11 cellular contexts compared by ENCODE assay signal in genomic region chr5:150428106-150428876, GRCh38. TPM values are rescaled to one million over a fixed set of nuclear protein-coding genes. Genes with fewer than 3 reads are reported as not detected.
A peak's percentile ranks its signal among the peaks of the same experiment; 100 is the strongest.
DNase-seq lines count a peak whose midpoint lies in the region; ATAC-seq, FAIRE-seq and TF ChIP-seq lines count a peak whose summit lies in the region.
"Had no signal": no experiment of that assay in that cellular context is flagged by ENCODE, and none has a peak within 500 bp of the region (broad histone marks: within the 10 kb centered on the region; RNA-seq: fewer than 3 reads in every experiment).

No MANE protein-coding gene starts in this region.

- H3K4me1 Mint-ChIP-seq in activated T-helper 1 cell treated with anti-CD3 and anti-CD28 coated beads, Interleukin-12 subunit alpha, Interleukin-12 subunit beta, Interleukin-2, Interleukin-4 antibody, amounts not matched to agents 30 ng/mL and 10 ng/mL and 1 ng/mL, durations not matched to agents 14 hours and 24 hours and 36 hours (ENCODE audit: low read depth): no peaks in the 10 kb centered on the region

- BruUV-seq in K562 (replicated peaks; lab: Mats Ljungman, UMichigan): no TSS peak

- peak overlapping the region; percentile 46 for H2AFZ ChIP-seq in K562 (ENCODE audit: low read depth, low read length)

- H4K20me1 ChIP-seq in K562 (replicated peaks; ENCODE audit: control insufficient read depth, insufficient read depth, low read length): no peaks in the 10 kb centered on the region

- peak; percentile 46 for FAIRE-seq in K562 (lab: Jason Lieb, UNC)
- FAIRE-seq: islet of Langerhans had no signal

- no peak overlapping the region for H3K27ac Mint-ChIP-seq in activated T-helper 1 cell treated with anti-CD3 and anti-CD28 coated beads, Interleukin-12 subunit alpha, Interleukin-12 subunit beta, Interleukin-2, Interleukin-4 antibody, amounts not matched to agents 30 ng/mL and 10 ng/mL and 1 ng/mL, durations not matched to agents 14 hours and 24 hours and 36 hours

- 12% methylated on average over 18 of the region's 18 CpGs for WGBS in K562 (ENCODE audit: insufficient coverage, low coverage, missing lambda C conversion rate)

- peak overlapping the region; percentile 38; the same call in 1 of the 2 replicates for H3K4me2 ChIP-seq in K562 (ENCODE audit: insufficient read depth, low read length)

- DNase-seq in CD1c-positive myeloid dendritic cell (ENCODE audit: extremely low spot score): peak; percentile 51
- DNase-seq in K562 (ENCODE audit: extremely low read depth in 1 of 4, low spot score in 3 of 4): peak in 3 of 4 experiments; percentile 44 to 72 (median 59)
- DNase-seq in hepatic stellate cell (ENCODE audit: low spot score): peak; percentile 49
- DNase-seq in pons (ENCODE audit: low spot score): peak; percentile 65
- DNase-seq in activated T-helper 1 cell treated with anti-CD3 and anti-CD28 coated beads, Interleukin-12 subunit alpha, Interleukin-12 subunit beta, Interleukin-2, Interleukin-4 antibody, amounts not matched to agents 30 ng/mL and 10 ng/mL and 1 ng/mL, durations not matched to agents 14 hours and 24 hours and 36 hours (ENCODE audit: low spot score): no peak
- no peak for DNase-seq in GF-D8 (lab: John Stamatoyannopoulos, UW)
- DNase-seq in coronary artery (ENCODE audit: low spot score): no peak
- DNase-seq: Karpas-422 had no signal

- H3K27me3 Mint-ChIP-seq in activated T-helper 1 cell treated with anti-CD3 and anti-CD28 coated beads, Interleukin-12 subunit alpha, Interleukin-12 subunit beta, Interleukin-2, Interleukin-4 antibody, amounts not matched to agents 30 ng/mL and 10 ng/mL and 1 ng/mL, durations not matched to agents 14 hours and 24 hours and 36 hours (ENCODE audit: insufficient read depth): peaks cover 8% of the 10 kb centered on the region

- peak overlapping the region in 1 of 2 experiments; percentile 82; a peak in 2 of 4 replicates for H3K9ac ChIP-seq in K562 (ENCODE audit: insufficient read depth in 1 of 2, low read depth in 2 of 2, low read length in 2 of 2)

- no peak for TF ChIP-seq EP300 in K562 (IDR thresholded peaks at IDR 0.05; ENCODE audit: low read length)

- intact Hi-C loops in K562 (cut with micrococcal nuclease): no loop called here
- intact Hi-C loops in activated T-helper 1 cell treated with anti-CD3 and anti-CD28 coated beads, Interleukin-12 subunit alpha, Interleukin-12 subunit beta, Interleukin-2, Interleukin-4 antibody, amounts not matched to agents 30 ng/mL and 10 ng/mL and 1 ng/mL, durations not matched to agents 14 hours and 24 hours and 36 hours (cut with micrococcal nuclease): no loop called here

- TF ChIP-seq RAD21 in K562 (CRISPR knock-in tag; conservative IDR thresholded peaks at IDR 0.05 in 1 of 2, IDR thresholded peaks at IDR 0.05 in 1 of 2): no peak

- in situ Hi-C loops in K562 (cut with MboI): no loop called here

- H3K9me3 ChIP-seq in K562 (replicated peaks; ENCODE audit: control insufficient read depth, insufficient read depth, low read depth, low read length): no peaks in the 10 kb centered on the region
- H3K9me3 ChIP-seq: ascending aorta had no signal

- H3K4me3 Mint-ChIP-seq in activated T-helper 1 cell treated with anti-CD3 and anti-CD28 coated beads, Interleukin-12 subunit alpha, Interleukin-12 subunit beta, Interleukin-2, Interleukin-4 antibody, amounts not matched to agents 30 ng/mL and 10 ng/mL and 1 ng/mL, durations not matched to agents 14 hours and 24 hours and 36 hours: no peak overlapping the region

- H3K79me2 ChIP-seq in K562 (ENCODE audit: control insufficient read depth, insufficient read depth, low read length): no peaks in the 10 kb centered on the region

- peaks cover 8 to 19% of the 10 kb centered on the region in 2 experiments; a peak in 4 of 5 replicates for H3K4me1 ChIP-seq in K562 (replicated peaks in 1 of 2; ENCODE audit: control insufficient read depth in 2 of 2, insufficient read depth in 2 of 2, low read length in 2 of 2)
- H3K4me1 ChIP-seq: ascending aorta had no signal

- ATAC-seq in K562 (peak; percentile 73), HG02884 (IDR thresholded peaks at IDR 0.05; ENCODE audit: unreplicated experiment) (no peak)

- H3K4me3 ChIP-seq in K562: no peak overlapping the region
- no peak overlapping the region for H3K4me3 ChIP-seq in coronary artery
- H3K4me3 ChIP-seq: ascending aorta had no signal

- H3K36me3 Mint-ChIP-seq in activated T-helper 1 cell treated with anti-CD3 and anti-CD28 coated beads, Interleukin-12 subunit alpha, Interleukin-12 subunit beta, Interleukin-2, Interleukin-4 antibody, amounts not matched to agents 30 ng/mL and 10 ng/mL and 1 ng/mL, durations not matched to agents 14 hours and 24 hours and 36 hours (ENCODE audit: low read depth): no peaks in the 10 kb centered on the region

- CTCF ChIA-PET in K562 (lab: Yijun Ruan, JAX; ENCODE audit: low intra/inter-chr PET ratio): no interaction called here

- H3K9me1 ChIP-seq in K562 (ENCODE audit: control insufficient read depth, insufficient read depth, low read length): no peaks in the 10 kb centered on the region

- TF ChIP-seq CTCF in K562 (IDR thresholded peaks at IDR 0.05 in 2 of 3, conservative IDR thresholded peaks at IDR 0.05 in 1 of 3; ENCODE audit: insufficient read depth in 2 of 3, low read depth in 1 of 3, low read length in 3 of 3) (no peak), coronary artery (IDR thresholded peaks at IDR 0.05) (no peak)

- peaks cover 3 to 23% of the 10 kb centered on the region in 2 experiments; a peak in 4 of 5 replicates for H3K27me3 ChIP-seq in K562 (ENCODE audit: control insufficient read depth in 2 of 2, insufficient read depth in 2 of 2, low read length in 2 of 2)
- H3K27me3 ChIP-seq: ascending aorta had no signal

- POLR2A ChIA-PET in K562 (lab: Yijun Ruan, JAX): interaction anchor here (0.7 to 1.4 kb wide), 2 partner anchors 16 to 88 kb away, joined by 3 to 4 read pairs; no protein-coding TSS in a partner anchor

- H3K36me3 ChIP-seq in K562 (ENCODE audit: control insufficient read depth, insufficient read depth, low read length): no peaks in the 10 kb centered on the region
- H3K36me3 ChIP-seq: ascending aorta had no signal

- H3K27ac ChIP-seq in K562 (ENCODE audit: extremely low read depth, low read depth, low read length) (no peak overlapping the region), coronary artery (peak overlapping the region in 1 of 2 donors; percentile 5)
- H3K27ac ChIP-seq: ascending aorta had no signal

- no peaks in the 10 kb centered on the region for H3K9me3 Mint-ChIP-seq in activated T-helper 1 cell treated with anti-CD3 and anti-CD28 coated beads, Interleukin-12 subunit alpha, Interleukin-12 subunit beta, Interleukin-2, Interleukin-4 antibody, amounts not matched to agents 30 ng/mL and 10 ng/mL and 1 ng/mL, durations not matched to agents 14 hours and 24 hours and 36 hours

- no peak for TF ChIP-seq POLR2A in K562 (conservative IDR thresholded peaks at IDR 0.05)

TF ChIP-seq in K562, 482 proteins besides CTCF, POLR2A, EP300 and RAD21 (continues in another document):
- TF ChIP-seq CEBPB (tag; IDR thresholded peaks at IDR 0.05) (no peak), ZNF766 (CRISPR knock-in tag; conservative IDR thresholded peaks at IDR 0.05) (no peak), ZNF311 (CRISPR knock-in tag; IDR thresholded peaks at IDR 0.05) (no peak)

RNA-seq across cellular contexts. Expression of gene CD74, which starts 15.6 kb away (rescaled TPM):
- total RNA-seq in K562 (2011; cell fraction: chromatin; rRNA removed; ENCODE audit: low replicate concordance): not detected in 2 replicates
- not detected in 2 replicates for total RNA-seq in K562 (2011; cell fraction: nucleolus; rRNA removed)
- total RNA-seq in K562 (2011; cell fraction: nucleoplasm; rRNA removed): not detected in 2 replicates
- total RNA-seq in K562 (2014; rRNA removed) (1.00 and 1.1 TPM in 2 replicates), K562 (2014; rRNA removed; fragmentation: Illumina TruSeq; extraction: Trizol) (0.18 TPM in 1 of 2 replicates, not detected in the other), K562 (2015; rRNA removed; fragmentation: Illumina TruSeq; extraction: Trizol) (0.65 and 0.87 TPM in 2 replicates), K562 (2021) (4.8 and 6.0 TPM in 2 replicates)
- polyA plus RNA-seq in K562 (2011; rRNA removed) (0.07 and 0.22 TPM in 2 replicates), K562 (2014; fragmentation: Illumina TruSeq; extraction: Trizol) (0.40 and 1.1 TPM in 2 replicates), K562 (2014; fragmentation: Nextera tagmentation; extraction: Ambion mirVana) (under 1 TPM; 0.21 to 0.24 TPM), K562 (2014; rRNA removed) (0.32 and 1.9 TPM in 2 replicates)
- polyA plus RNA-seq in K562 (2011; cell fraction: cytosol; rRNA removed): 0.22 and 0.27 TPM in 2 replicates
- polyA plus RNA-seq in K562 (2011; cell fraction: nucleus; rRNA removed): 0.23 TPM in 1 of 2 replicates, not detected in the other
- polyA plus RNA-seq in K562 (2012): 0.82 and 2.1 TPM in 2 replicates
- polyA minus RNA-seq in K562 (2011; rRNA and poly(A)+ RNA removed): 0.18 TPM in 1 of 2 replicates, not detected in the other
- 1.5 TPM in 1 of 2 replicates, not detected in the other for polyA minus RNA-seq in K562 (2011; cell fraction: cytosol; rRNA and poly(A)+ RNA removed)
- not detected in 2 replicates for polyA minus RNA-seq in K562 (2011; cell fraction: nucleus; rRNA and poly(A)+ RNA removed)
- 440 and 444 TPM in 2 replicates for total RNA-seq in activated T-helper 1 cell treated with anti-CD3 and anti-CD28 coated beads, Interleukin-12 subunit alpha, Interleukin-12 subunit beta, Interleukin-2, Interleukin-4 antibody, amounts not matched to agents 30 ng/mL and 10 ng/mL and 1 ng/mL, durations not matched to agents 14 hours and 24 hours and 36 hours

RNA-seq across cellular contexts. Expression of gene RPS14, which starts 21.2 kb away (rescaled TPM):
- total RNA-seq in K562 (2011; cell fraction: chromatin; rRNA removed; ENCODE audit: low replicate concordance): 265 and 394 TPM in 2 replicates
- total RNA-seq in K562 (2011; cell fraction: nucleolus; rRNA removed): 818 and 919 TPM in 2 replicates
- total RNA-seq in K562 (2011; cell fraction: nucleoplasm; rRNA removed): 1,009 and 1,942 TPM in 2 replicates
- total RNA-seq in K562 (2014; rRNA removed) (3,004 and 3,238 TPM in 2 replicates), K562 (2014; rRNA removed; fragmentation: Illumina TruSeq; extraction: Trizol) (3,003 and 3,017 TPM in 2 replicates), K562 (2015; rRNA removed; fragmentation: Illumina TruSeq; extraction: Trizol) (2,679 and 2,873 TPM in 2 replicates), K562 (2021) (3,285 and 3,523 TPM in 2 replicates)
- polyA plus RNA-seq in K562 (2011; rRNA removed) (5,983 and 6,751 TPM in 2 replicates), K562 (2014; fragmentation: Illumina TruSeq; extraction: Trizol) (3,907 and 4,185 TPM in 2 replicates), K562 (2014; fragmentation: Nextera tagmentation; extraction: Ambion mirVana) (1,000 to 10,000 TPM; 1,824 to 2,512 TPM), K562 (2014; rRNA removed) (4,384 and 5,321 TPM in 2 replicates)
- polyA plus RNA-seq in K562 (2011; cell fraction: cytosol; rRNA removed): 5,490 and 8,746 TPM in 2 replicates
- 1,361 and 2,299 TPM in 2 replicates for polyA plus RNA-seq in K562 (2011; cell fraction: nucleus; rRNA removed)
- 4,665 and 5,719 TPM in 2 replicates for polyA plus RNA-seq in K562 (2012)
- 3,342 and 3,929 TPM in 2 replicates for polyA minus RNA-seq in K562 (2011; rRNA and poly(A)+ RNA removed)
- polyA minus RNA-seq in K562 (2011; cell fraction: cytosol; rRNA and poly(A)+ RNA removed): 682 and 753 TPM in 2 replicates
- polyA minus RNA-seq in K562 (2011; cell fraction: nucleus; rRNA and poly(A)+ RNA removed): 162 and 371 TPM in 2 replicates
- 2,328 and 2,429 TPM in 2 replicates for total RNA-seq in activated T-helper 1 cell treated with anti-CD3 and anti-CD28 coated beads, Interleukin-12 subunit alpha, Interleukin-12 subunit beta, Interleukin-2, Interleukin-4 antibody, amounts not matched to agents 30 ng/mL and 10 ng/mL and 1 ng/mL, durations not matched to agents 14 hours and 24 hours and 36 hours

Comparison
In these comparisons a context has a peak if more than half of its experiments do, and no peak if none do; other contexts are left out.
1. DNase-seq: peak in CD1c-positive myeloid dendritic cell (single experiment), K562 (3 of 4), hepatic stellate cell (single experiment) and pons (single experiment); none in activated T-helper 1 cell treated with anti-CD3 and anti-CD28 coated beads, Interleukin-12 subunit alpha, Interleukin-12 subunit beta, Interleukin-2, Interleukin-4 antibody, amounts not matched to agents 30 ng/mL and 10 ng/mL and 1 ng/mL, durations not matched to agents 14 hours and 24 hours and 36 hours (single experiment), GF-D8 (single experiment) and coronary artery (single experiment).
2. RNA of gene CD74, which starts 15.6 kb away (total RNA-seq): 440 to 444 TPM in activated T-helper 1 cell treated with anti-CD3 and anti-CD28 coated beads, Interleukin-12 subunit alpha, Interleukin-12 subunit beta, Interleukin-2, Interleukin-4 antibody, amounts not matched to agents 30 ng/mL and 10 ng/mL and 1 ng/mL, durations not matched to agents 14 hours and 24 hours and 36 hours; 0.18 to 6.0 TPM in K562; every median in the first group is over 10 times any median in the second.